Comparison of ENCODE assay signal across 9 cellular contexts in genomic region chr6:30818426-30818841, GRCh38.
DNase-seq lines count a peak whose midpoint lies in the region; ATAC-seq, FAIRE-seq and TF ChIP-seq lines count a peak whose summit lies in the region.
"Had no signal": no experiment of that assay in that cellular context is flagged by ENCODE, and none has a peak within 500 bp of the region (broad histone marks: within the 10 kb centered on the region; RNA-seq: fewer than 3 reads in every experiment).

No MANE protein-coding gene starts in this region.

- H3K4me1 ChIP-seq in small intestine (ENCODE audit: control insufficient read depth in 2 of 2, insufficient read depth in 1 of 2, low read depth in 1 of 2, low read length in 1 of 2): peaks cover 0 to 16% of the 10 kb centered on the region in 2 donors

- H3K4me3 Mint-ChIP-seq in CD14-positive monocyte: no peak overlapping the region
- H3K4me3 Mint-ChIP-seq in nephron progenitor cell: no peak overlapping the region

- intact Hi-C loops in CD14-positive monocyte (cut with micrococcal nuclease): loop anchor here in 1 of 2 donors (5.0 kb wide), 2 partner anchors 36 to 76 kb away; partner anchors contain the start of genes FLOT1 and IER3

- ATAC-seq in GM18498 (IDR thresholded peaks at IDR 0.05; ENCODE audit: unreplicated experiment) (no peak), HG03521 (IDR thresholded peaks at IDR 0.05; ENCODE audit: unreplicated experiment) (no peak)

- 73 to 85% (median 82%) methylated on average over 3 of the region's 3 CpGs for WGBS in small intestine, 3 donors

- TF ChIP-seq CTCF in CD14-positive monocyte (IDR thresholded peaks at IDR 0.05): no peak
- no peak for TF ChIP-seq CTCF in bronchial epithelial cell (IDR thresholded peaks at IDR 0.05; ENCODE audit: insufficient read depth, low read length, severe bottlenecking)
- no peak for TF ChIP-seq CTCF in nephron progenitor cell (IDR thresholded peaks at IDR 0.05)

- no peak overlapping the region for H3K27ac ChIP-seq in small intestine (ENCODE audit: low read depth in 1 of 2, low read length in 1 of 2)

- H3K27ac Mint-ChIP-seq in CD14-positive monocyte (peak overlapping the region; percentile 83 to 95 (median 87)), nephron progenitor cell (peak overlapping the region; percentile 52)

- H3K36me3 Mint-ChIP-seq in CD14-positive monocyte (peaks cover 0 to 12% of the 10 kb centered on the region in 2 donors), nephron progenitor cell (ENCODE audit: low read depth) (no peaks in the 10 kb centered on the region)

- H3K36me3 ChIP-seq in bronchial epithelial cell (ENCODE audit: control insufficient read depth, insufficient read depth, low read length) (no peaks in the 10 kb centered on the region), small intestine (ENCODE audit: control insufficient read depth in 2 of 2, insufficient read depth in 2 of 2, low read length in 2 of 2) (no peaks in the 10 kb centered on the region)

- H3K4me3 ChIP-seq in bronchial epithelial cell (ENCODE audit: low read depth, low read length) (no peak overlapping the region), small intestine (ENCODE audit: low read depth in 1 of 2, low read length in 2 of 2) (no peak overlapping the region)

- H3K9me3 ChIP-seq in small intestine (ENCODE audit: control insufficient read depth, low read depth): no peaks in the 10 kb centered on the region

- H3K27me3 Mint-ChIP-seq in CD14-positive monocyte (ENCODE audit: low read depth in 3 of 3) (peaks cover 0 to 3% (median 1%) of the 10 kb centered on the region in 3 donors), nephron progenitor cell (ENCODE audit: low read depth, poor library complexity) (peaks cover 3% of the 10 kb centered on the region)

- FAIRE-seq in bronchial epithelial cell (lab: Jason Lieb, UNC): no peak
- FAIRE-seq in small intestine (lab: Jason Lieb, UNC): no peak
- FAIRE-seq: colon had no signal

- DNase-seq in CD14-positive monocyte (ENCODE audit: low spot score) (no peak), LoVo (ENCODE audit: low spot score) (peak; percentile 25), bronchial epithelial cell (ENCODE audit: low read depth) (peak; percentile 96), nephron progenitor cell (no peak), small intestine (no peak), NCI-H2107 treated with DMSO at 0.1 percent for 48 hours (lab: John Stamatoyannopoulos, UW; ENCODE audit: unreplicated experiment) (no peak)

- H3K27me3 ChIP-seq in bronchial epithelial cell (ENCODE audit: control insufficient read depth, insufficient read depth, low read length): no peaks in the 10 kb centered on the region
- H3K27me3 ChIP-seq in small intestine (ENCODE audit: control insufficient read depth in 2 of 2, insufficient read depth in 2 of 2, low read length in 2 of 2): no peaks in the 10 kb centered on the region

- H3K9me3 Mint-ChIP-seq in CD14-positive monocyte (no peaks in the 10 kb centered on the region), nephron progenitor cell (peaks cover 10% of the 10 kb centered on the region)

- peaks cover 89% of the 10 kb centered on the region for H3K4me1 Mint-ChIP-seq in CD14-positive monocyte
- peaks cover 31% of the 10 kb centered on the region for H3K4me1 Mint-ChIP-seq in nephron progenitor cell

Comparison
In these comparisons a context has a peak if more than half of its experiments do, and no peak if none do; other contexts are left out.
1. DNase-seq: peak in LoVo (single experiment) and bronchial epithelial cell (single experiment); none in CD14-positive monocyte (single experiment), nephron progenitor cell (single experiment), small intestine (single experiment) and NCI-H2107 treated with DMSO at 0.1 percent for 48 hours (single experiment).